ENCODE assay signal across 19 cellular contexts in the genomic region with DNA sequence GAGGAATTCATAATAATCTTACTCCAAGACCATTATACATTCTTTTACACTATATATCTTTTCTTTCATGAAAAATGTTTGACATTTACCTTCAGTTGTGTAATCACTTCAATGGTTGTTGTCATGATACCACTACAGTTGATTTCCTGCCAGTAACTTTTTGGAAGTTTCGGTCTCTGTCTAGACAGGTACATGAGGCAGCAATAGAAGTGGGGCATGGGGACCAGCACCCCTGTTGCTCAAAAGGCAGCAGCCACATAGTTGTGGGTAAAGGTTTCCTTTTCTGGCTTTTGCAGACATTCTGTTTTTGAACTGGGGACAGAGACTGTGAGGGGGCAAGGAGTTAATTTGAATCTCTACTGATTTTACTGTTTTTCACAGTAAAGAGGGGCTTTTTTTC. TPM values are rescaled to one million over a fixed set of nuclear protein-coding genes. Genes with fewer than 3 reads are reported as not detected.
DNase-seq lines count a peak whose midpoint lies in the region; ATAC-seq, FAIRE-seq and TF ChIP-seq lines count a peak whose summit lies in the region.
"Had no signal": no experiment of that assay in that cellular context is flagged by ENCODE, and none has a peak within 500 bp of the region (broad histone marks: within the 10 kb centered on the region; RNA-seq: fewer than 3 reads in every experiment).

No MANE protein-coding gene starts in this region.

- TF ChIP-seq POLR2A in spleen (IDR thresholded peaks at IDR 0.05) = no peak

- H3K9me3 ChIP-seq in spleen = no peaks in the 10 kb centered on the region

- intact Hi-C loops in spleen (cut with DNase I; ENCODE audit: low total_unique reads) = no loop called here

- no peaks in the 10 kb centered on the region for H3K4me1 ChIP-seq in spleen

- WGBS in spleen, 5 donors = 83 to 91% (median 85%) methylated on average over 1 of the region's 1 CpG

- DNase-seq in bronchial epithelial cell (ENCODE audit: low read depth) = peak; percentile 45
- no peak for DNase-seq in spleen
- DNase-seq: ACHN, C1 segment of cervical spinal cord, DMS79, H9, MV-4-11, NCI-H1417, NCI-H187, NCI-H2107, NCI-H510A, NCI-H748 treated with DMSO at 0.1 percent for 48 hours, SHP77 had no signal

- H3K4me3 ChIP-seq in bronchial epithelial cell (ENCODE audit: low read depth, low read length) = no peak overlapping the region
- no peak overlapping the region for H3K4me3 ChIP-seq in spleen
- H3K4me3 ChIP-seq: SK-N-MC had no signal

- peak; percentile 81 for ATAC-seq in GM18502 (IDR thresholded peaks at IDR 0.05; ENCODE audit: poor library complexity, unreplicated experiment)
- ATAC-seq in GM18907 (IDR thresholded peaks at IDR 0.05; ENCODE audit: unreplicated experiment) = peak; percentile 74
- ATAC-seq in HG03457 (IDR thresholded peaks at IDR 0.05; ENCODE audit: unreplicated experiment) = peak; percentile 72
- ATAC-seq in GM21360 (IDR thresholded peaks at IDR 0.05; ENCODE audit: unreplicated experiment) = no peak
- no peak for ATAC-seq in GM19467 (IDR thresholded peaks at IDR 0.05; ENCODE audit: unreplicated experiment)

- no peak for TF ChIP-seq CTCF in bronchial epithelial cell (IDR thresholded peaks at IDR 0.05; ENCODE audit: insufficient read depth, low read length, severe bottlenecking)
- TF ChIP-seq CTCF in spleen (IDR thresholded peaks at IDR 0.05 in 8 of 11, conservative IDR thresholded peaks at IDR 0.05 in 3 of 11) = no peak

- no peak for FAIRE-seq in bronchial epithelial cell (lab: Jason Lieb, UNC)

- no peaks in the 10 kb centered on the region for H3K36me3 ChIP-seq in bronchial epithelial cell (ENCODE audit: control insufficient read depth, insufficient read depth, low read length)
- no peaks in the 10 kb centered on the region for H3K36me3 ChIP-seq in spleen

- H3K27ac ChIP-seq in spleen = no peak overlapping the region
- H3K27ac ChIP-seq: SK-N-MC had no signal

- H3K27me3 ChIP-seq in bronchial epithelial cell (ENCODE audit: control insufficient read depth, insufficient read depth, low read length) (no peaks in the 10 kb centered on the region), spleen (replicated peaks in 1 of 7) (peaks cover 0 to 8% (median 0%) of the 10 kb centered on the region in 7 donors)

RNA-seq across cellular contexts. Expression of a gene that starts 14.1 kb away (rescaled TPM):
- total RNA-seq in bronchial epithelial cell (2.6 and 3.1 TPM in 2 replicates), spleen (1 to 10 TPM in 6 of 7 donors, under 1 TPM in 1; 0.85 to 5.0 (median 2.7) TPM)
- under 1 TPM; 0.15 to 0.54 (median 0.30) TPM for polyA plus RNA-seq in spleen

Comparison
In these comparisons a context has a peak if more than half of its experiments do, and no peak if none do; other contexts are left out.
1. ATAC-seq: peak in GM18502 (single experiment), GM18907 (single experiment) and HG03457 (single experiment); none in GM21360 (single experiment) and GM19467 (single experiment).